Comparison of ENCODE assay signal across 17 cellular contexts in the genomic region with DNA sequence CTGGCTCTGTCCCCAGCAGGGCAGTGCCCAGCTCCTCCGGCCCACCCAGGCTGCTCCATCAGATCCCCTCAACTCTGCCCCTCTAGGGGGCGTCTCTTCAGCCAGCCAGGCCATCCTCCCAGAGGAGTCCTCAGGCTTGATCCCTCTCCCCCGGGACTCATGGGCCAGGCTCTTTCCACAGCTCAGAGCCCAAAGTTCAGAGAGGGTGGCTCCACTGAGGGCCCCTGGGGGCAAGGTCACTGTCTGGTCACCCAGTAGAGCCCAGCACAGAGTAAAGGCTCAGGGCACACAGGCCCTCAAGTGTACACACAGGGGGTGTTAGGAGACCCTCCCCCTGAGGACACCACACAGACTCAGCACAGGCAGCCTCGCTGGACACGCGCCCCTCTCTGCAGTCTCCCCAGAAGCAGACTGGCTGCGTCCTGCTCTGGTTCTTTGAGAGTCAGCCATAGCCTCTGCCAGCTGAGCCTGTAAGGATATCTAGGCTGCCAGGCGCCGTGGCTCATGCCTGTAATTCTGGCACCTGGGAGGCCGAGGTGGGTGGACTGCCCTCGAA.
DNase-seq lines count a peak whose midpoint lies in the region; ATAC-seq and TF ChIP-seq lines count a peak whose summit lies in the region.
"Had no signal": no experiment of that assay in that cellular context is flagged by ENCODE, and none has a peak within 500 bp of the region (broad histone marks: within the 10 kb centered on the region; RNA-seq: fewer than 3 reads in every experiment).

No MANE protein-coding gene starts in this region.

- peaks cover 0 to 7% (median 5%) of the 10 kb centered on the region in 3 donors for H3K27me3 Mint-ChIP-seq in immature natural killer cell (ENCODE audit: low read depth in 3 of 3)

- ATAC-seq in esophagus mucosa = peak; percentile 10
- ATAC-seq in stimulated activated effector memory CD8-positive, alpha-beta T cell treated with anti-CD3 and anti-CD28 coated beads, Interleukin-12 subunit alpha, Interleukin-12 subunit beta, amount 100 ng/mL, for 72 hours = no peak
- ATAC-seq: activated CD4-positive, CD25-positive, alpha-beta regulatory T cell treated with anti-CD3 and anti-CD28 coated beads, Interleukin-2, amount 50 U/mL, for 24 hours; pancreas had no signal

- no peak overlapping the region for H3K4me3 ChIP-seq in NB4 (ENCODE audit: low read depth, low read length)
- H3K4me3 ChIP-seq: pancreas, testis had no signal

- DNase-seq in NB4 (ENCODE audit: low read depth) (no peak), hippocampal formation (lab: John Stamatoyannopoulos, UW) (no peak), H4 (ENCODE audit: low spot score) (no peak), immature natural killer cell (no peak)
- no peak for DNase-seq in stimulated activated effector memory CD8-positive, alpha-beta T cell treated with anti-CD3 and anti-CD28 coated beads, Interleukin-12 subunit alpha, Interleukin-12 subunit beta, amount 100 ng/mL, for 72 hours (ENCODE audit: low spot score in 2 of 2)
- DNase-seq: activated naive CD4-positive, alpha-beta T cell; IMR-90; NCI-H1092 treated with DMSO at 0.1 percent for 48 hours; NCI-H2107; NCI-H524 treated with DMSO at 0.1 percent for 48 hours; pancreas; SIG-M5; T-helper 2 cell; testis had no signal

- no peak for TF ChIP-seq POLR2A in NB4 (IDR thresholded peaks at IDR 0.05; ENCODE audit: extremely low read depth, insufficient read length)

- no peaks in the 10 kb centered on the region for H3K9me3 Mint-ChIP-seq in stimulated activated effector memory CD8-positive, alpha-beta T cell treated with anti-CD3 and anti-CD28 coated beads, Interleukin-12 subunit alpha, Interleukin-12 subunit beta, amount 100 ng/mL, for 72 hours
- no peaks in the 10 kb centered on the region for H3K9me3 Mint-ChIP-seq in immature natural killer cell

- H3K4me1 Mint-ChIP-seq in stimulated activated effector memory CD8-positive, alpha-beta T cell treated with anti-CD3 and anti-CD28 coated beads, Interleukin-12 subunit alpha, Interleukin-12 subunit beta, amount 100 ng/mL, for 72 hours = no peaks in the 10 kb centered on the region
- peaks cover 0 to 1% of the 10 kb centered on the region in 2 donors for H3K4me1 Mint-ChIP-seq in immature natural killer cell

- H3K4me3 Mint-ChIP-seq in stimulated activated effector memory CD8-positive, alpha-beta T cell treated with anti-CD3 and anti-CD28 coated beads, Interleukin-12 subunit alpha, Interleukin-12 subunit beta, amount 100 ng/mL, for 72 hours = no peak overlapping the region
- H3K4me3 Mint-ChIP-seq in immature natural killer cell = no peak overlapping the region

- TF ChIP-seq CTCF in GM12874 (IDR thresholded peaks at IDR 0.05; ENCODE audit: insufficient read depth, low read depth, low read length) (peak; percentile 24; the same call in 1 of the 2 replicates), NB4 (IDR thresholded peaks at IDR 0.05; ENCODE audit: low read depth, low read length) (peak; percentile 15)

- H3K36me3 Mint-ChIP-seq in stimulated activated effector memory CD8-positive, alpha-beta T cell treated with anti-CD3 and anti-CD28 coated beads, Interleukin-12 subunit alpha, Interleukin-12 subunit beta, amount 100 ng/mL, for 72 hours = peaks cover 6% of the 10 kb centered on the region
- H3K36me3 Mint-ChIP-seq in immature natural killer cell = no peaks in the 10 kb centered on the region

- peak overlapping the region; percentile 26 for H3K27ac Mint-ChIP-seq in stimulated activated effector memory CD8-positive, alpha-beta T cell treated with anti-CD3 and anti-CD28 coated beads, Interleukin-12 subunit alpha, Interleukin-12 subunit beta, amount 100 ng/mL, for 72 hours
- no peak overlapping the region for H3K27ac Mint-ChIP-seq in immature natural killer cell
